ENCODE assay signal across 7 cellular contexts in the genomic region with DNA sequence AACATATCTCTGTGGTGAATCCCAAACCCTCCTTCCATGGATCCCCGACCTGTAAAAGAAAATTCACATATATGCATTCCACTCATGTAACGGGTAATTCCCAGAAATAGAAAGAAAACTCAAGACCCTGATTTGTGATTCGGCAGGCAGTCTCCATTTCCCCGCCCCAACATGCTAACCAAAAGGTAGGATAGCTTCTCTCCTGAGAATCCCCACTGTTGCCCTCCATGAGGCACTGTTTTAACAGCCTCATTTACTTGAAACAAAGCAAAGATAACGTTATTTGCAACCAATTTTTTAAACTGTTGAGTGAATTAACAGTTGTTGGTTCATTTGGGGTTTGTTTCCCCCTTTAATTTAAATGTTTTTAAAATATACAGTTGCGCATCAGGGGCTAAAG. TPM values are rescaled to one million over a fixed set of nuclear protein-coding genes. Genes with fewer than 3 reads are reported as not detected.
DNase-seq lines count a peak whose midpoint lies in the region; ATAC-seq and TF ChIP-seq lines count a peak whose summit lies in the region.

No MANE protein-coding gene starts in this region.

- CTCF ChIA-PET in PC-9 (lab: Charles Lee) (interaction anchor here (0.6 to 2.5 kb wide), 2 partner anchors 95 to 1807 kb away, joined by 3 to 8 read pairs; no protein-coding TSS in a partner anchor), A673 (lab: Charles Lee) (interaction anchor here (0.6 kb wide), 1 partner anchor 326 kb away, joined by 3 read pairs; no protein-coding TSS in a partner anchor)

- H3K9ac ChIP-seq in GM23248 (no peak overlapping the region), endodermal cell (ENCODE audit: extremely low read depth, low read length, poor library complexity, severe bottlenecking) (no peak overlapping the region)

- H2AFZ ChIP-seq in GM23248 (peak overlapping the region; percentile 82), PC-9 (no peak overlapping the region)

- no TSS peak for BruUV-seq in PC-9 (replicated peaks; lab: Mats Ljungman, UMichigan)
- BruUV-seq in A673 (replicated peaks; lab: Mats Ljungman, UMichigan), result no TSS peak

- peak overlapping the region; percentile 61 for H3K4me3 Mint-ChIP-seq in endodermal cell

- TF ChIP-seq CTCF in PC-9 (conservative IDR thresholded peaks at IDR 0.05) (no peak), endodermal cell (conservative IDR thresholded peaks at IDR 0.05) (no peak), sigmoid colon (IDR thresholded peaks at IDR 0.05) (no peak), foreskin keratinocyte (conservative IDR thresholded peaks at IDR 0.05) (no peak), A673 (conservative IDR thresholded peaks at IDR 0.05; ENCODE audit: low read depth, low read length) (no peak)

- H3K27me3 Mint-ChIP-seq in endodermal cell (ENCODE audit: insufficient read depth), result peaks cover 11% of the 10 kb centered on the region

- H3K4me3 ChIP-seq in GM23248 (peak overlapping the region; percentile 76), PC-9 (peak overlapping the region; percentile 84; the same call in 1 of the 2 replicates), endodermal cell (ENCODE audit: low read length) (no peak overlapping the region), sigmoid colon (peak overlapping the region in 3 of 4 donors; percentile 90 to 100 (median 99)), A673 (ENCODE audit: low read depth, low read length, poor library complexity, severe bottlenecking) (no peak overlapping the region)

- DNase-seq in GM23248, result no peak
- no peak for DNase-seq in PC-9
- peak; percentile 57 for DNase-seq in endodermal cell
- DNase-seq in sigmoid colon, result no peak
- DNase-seq in UCSD-AML1 (lab: John Stamatoyannopoulos, UW; ENCODE audit: unreplicated experiment), result no peak
- DNase-seq in foreskin keratinocyte, result no peak
- no peak for DNase-seq in A673 (ENCODE audit: low spot score)

- H3K27me3 ChIP-seq in GM23248 (replicated peaks; ENCODE audit: insufficient read depth), result no peaks in the 10 kb centered on the region
- H3K27me3 ChIP-seq in PC-9 (ENCODE audit: insufficient read depth, low read depth), result no peaks in the 10 kb centered on the region
- H3K27me3 ChIP-seq in endodermal cell (ENCODE audit: control insufficient read depth, insufficient read depth, low read length, poor library complexity, severe bottlenecking), result peaks cover 8% of the 10 kb centered on the region
- H3K27me3 ChIP-seq in sigmoid colon, result no peaks in the 10 kb centered on the region
- H3K27me3 ChIP-seq in foreskin keratinocyte, result no peaks in the 10 kb centered on the region
- no peaks in the 10 kb centered on the region for H3K27me3 ChIP-seq in A673 (replicated peaks; ENCODE audit: insufficient read depth, low read depth, low read length, poor library complexity)

- no peak for TF ChIP-seq EP300 in sigmoid colon (IDR thresholded peaks at IDR 0.05)

- no peak for ATAC-seq in foreskin keratinocyte

- no peak overlapping the region for H3K27ac ChIP-seq in GM23248
- H3K27ac ChIP-seq in PC-9, result no peak overlapping the region
- no peak overlapping the region for H3K27ac ChIP-seq in endodermal cell (ENCODE audit: low read depth, low read length)
- H3K27ac ChIP-seq in sigmoid colon, result peak overlapping the region; percentile 83 to 95 (median 91)
- H3K27ac ChIP-seq in foreskin keratinocyte, result no peak overlapping the region
- H3K27ac ChIP-seq in A673 (ENCODE audit: low read depth, low read length, poor library complexity, severe bottlenecking), result no peak overlapping the region

- H3K79me2 ChIP-seq in GM23248 (ENCODE audit: insufficient read depth), result peaks cover 17% of the 10 kb centered on the region
- no peaks in the 10 kb centered on the region for H3K79me2 ChIP-seq in PC-9 (ENCODE audit: low read depth)

- peaks cover 10% of the 10 kb centered on the region for H3K4me1 ChIP-seq in GM23248 (ENCODE audit: insufficient read depth)
- peaks cover 5% of the 10 kb centered on the region; the same call in 1 of the 2 replicates for H3K4me1 ChIP-seq in PC-9 (replicated peaks; ENCODE audit: insufficient read depth)
- H3K4me1 ChIP-seq in endodermal cell (ENCODE audit: control insufficient read depth, insufficient read depth, low read length), result no peaks in the 10 kb centered on the region
- peaks cover 0 to 40% (median 31%) of the 10 kb centered on the region in 4 donors for H3K4me1 ChIP-seq in sigmoid colon
- H3K4me1 ChIP-seq in foreskin keratinocyte, result peaks cover 10% of the 10 kb centered on the region
- peaks cover 13% of the 10 kb centered on the region for H3K4me1 ChIP-seq in A673 (ENCODE audit: insufficient read depth, low read length, poor library complexity, severe bottlenecking)

- in situ Hi-C loops in GM23248 (cut with MboI), result no loop called here

- POLR2A ChIA-PET in PC-9 (lab: Charles Lee; ENCODE audit: unreplicated experiment), result interaction anchor here (0.6 kb wide), 1 partner anchor 76 kb away, joined by 3 read pairs; no protein-coding TSS in a partner anchor
- POLR2A ChIA-PET in A673 (lab: Charles Lee; ENCODE audit: low non-redundant PET), result no interaction called here

- no peaks in the 10 kb centered on the region for H3K36me3 ChIP-seq in GM23248 (ENCODE audit: low read depth)
- no peaks in the 10 kb centered on the region for H3K36me3 ChIP-seq in PC-9 (ENCODE audit: low read depth)
- no peaks in the 10 kb centered on the region for H3K36me3 ChIP-seq in endodermal cell (ENCODE audit: control insufficient read depth, insufficient read depth, low read length)
- H3K36me3 ChIP-seq in sigmoid colon, result no peaks in the 10 kb centered on the region
- H3K36me3 ChIP-seq in A673 (ENCODE audit: insufficient read depth, low read length, poor library complexity, severe bottlenecking), result no peaks in the 10 kb centered on the region

- no peaks in the 10 kb centered on the region for H3K9me2 ChIP-seq in GM23248 (ENCODE audit: insufficient read depth)
- no peaks in the 10 kb centered on the region for H3K9me2 ChIP-seq in PC-9 (ENCODE audit: insufficient read depth)

- H3F3A ChIP-seq in GM23248 (ENCODE audit: insufficient read depth) (peaks cover 11% of the 10 kb centered on the region; the same call in 1 of the 2 replicates), PC-9 (ENCODE audit: insufficient read depth, low read depth) (no peaks in the 10 kb centered on the region; the same call in 1 of the 2 replicates)

- H3K9me3 Mint-ChIP-seq in endodermal cell, result no peaks in the 10 kb centered on the region

- no peaks in the 10 kb centered on the region for H3K36me3 Mint-ChIP-seq in endodermal cell (ENCODE audit: low read depth)

- WGBS in GM23248 (ENCODE audit: low coverage in 1 of 2, low lambda C conversion rate in 2 of 2, missing lambda C conversion rate in 2 of 2), 2 experiments, result 80 to 81% methylated on average over 6 of the region's 6 CpGs
- 91 to 100% methylated on average over 3 to 6 of the region's 6 CpGs for WGBS in endodermal cell (ENCODE audit: insufficient coverage in 1 of 2, insufficient read length in 1 of 2), 2 experiments
- 78 to 84% methylated on average over 6 of the region's 6 CpGs for WGBS in sigmoid colon, 2 donors

- intact Hi-C loops in PC-9 (cut with micrococcal nuclease; ENCODE audit: unreplicated experiment) (loop anchor here (1.0 kb wide), 2 partner anchors 95 to 341 kb away; no protein-coding TSS in a partner anchor), sigmoid colon (cut with DNase I) (loop anchor here (1.0 to 10.0 kb wide), 5 partner anchors 54 to 662 kb away; a partner anchor contains a TSS), A673 (cut with micrococcal nuclease; ENCODE audit: unreplicated experiment) (loop anchor here (1.0 to 5.0 kb wide), 4 partner anchors 95 to 520 kb away; no protein-coding TSS in a partner anchor)

- no peak overlapping the region for H3K27ac Mint-ChIP-seq in endodermal cell

- H3K4me2 ChIP-seq in GM23248 (ENCODE audit: unreplicated experiment) (peak overlapping the region; percentile 87), PC-9 (peak overlapping the region; percentile 85)

- H3K9me3 ChIP-seq in GM23248 (ENCODE audit: low read depth) (no peaks in the 10 kb centered on the region), PC-9 (ENCODE audit: insufficient read depth, low read depth) (no peaks in the 10 kb centered on the region), endodermal cell (ENCODE audit: control insufficient read depth, low read length) (no peaks in the 10 kb centered on the region), sigmoid colon (no peaks in the 10 kb centered on the region), A673 (ENCODE audit: low read depth, low read length, poor library complexity, severe bottlenecking) (no peaks in the 10 kb centered on the region)

- H4K20me1 ChIP-seq in GM23248 (ENCODE audit: insufficient read depth) (no peaks in the 10 kb centered on the region), PC-9 (ENCODE audit: insufficient read depth) (no peaks in the 10 kb centered on the region)

- H3K4me1 Mint-ChIP-seq in endodermal cell, result peaks cover 35% of the 10 kb centered on the region

- no peak for TF ChIP-seq POLR2A in sigmoid colon (IDR thresholded peaks at IDR 0.05)

RNA-seq across cellular contexts. Expression of a gene that starts 0.8 kb away (rescaled TPM):
- 8.1 and 9.2 TPM in 2 replicates for total RNA-seq in GM23248 (2014; rRNA removed; shearing (Covaris generic))
- 2.7 and 3.3 TPM in 2 replicates for polyA plus RNA-seq in GM23248 (2016; fragmentation: Nextera tagmentation; extraction: Ambion mirVana)
- 1.0 and 1.6 TPM in 2 replicates for total RNA-seq in PC-9 (2021)
- total RNA-seq in endodermal cell, result 10 to 100 TPM; 10.3 to 12.9 TPM
- polyA plus RNA-seq in endodermal cell (2013, experiment 1 of 2), result 6.8 TPM
- polyA plus RNA-seq in endodermal cell (2013, experiment 2 of 2), result 5.5 TPM
- 10 to 100 TPM; 20.2 to 32.3 (median 29.7) TPM for total RNA-seq in sigmoid colon
- 1 to 10 TPM; 1.8 to 5.6 (median 2.8) TPM for polyA plus RNA-seq in sigmoid colon
- total RNA-seq in foreskin keratinocyte, result 1.9 and 2.3 TPM in 2 replicates
- polyA plus RNA-seq in foreskin keratinocyte, result 0.39 and 0.46 TPM in 2 replicates
- 8.7 and 9.1 TPM in 2 replicates for total RNA-seq in A673 (2021)

Comparison
In these comparisons a context has a peak if more than half of its experiments do, and no peak if none do; other contexts are left out.
1. H3K27ac ChIP-seq: peak in sigmoid colon (4 of 4); none in GM23248 (single experiment), PC-9 (single experiment), endodermal cell (single experiment), foreskin keratinocyte (single experiment) and A673 (single experiment).
2. H3K4me3 ChIP-seq: peak in GM23248 (single experiment), PC-9 (single experiment) and sigmoid colon (3 of 4); none in endodermal cell (single experiment) and A673 (single experiment).